8 cellular contexts compared by ENCODE assay signal in genomic region chr12:83826112-83826511, GRCh38.
DNase-seq lines count a peak whose midpoint lies in the region; ATAC-seq lines count a peak whose summit lies in the region.

No MANE protein-coding gene starts in this region.

- H3K9me3 Mint-ChIP-seq in activated CD4-positive, alpha-beta memory T cell treated with anti-CD3 and anti-CD28 coated beads, Interleukin-2, amount 10 ng/mL, durations not matched to agents 7 days and 5 days = no peaks in the 10 kb centered on the region
- peaks cover 0 to 4% (median 0%) of the 10 kb centered on the region in 8 donors for H3K9me3 Mint-ChIP-seq in CD4-positive, alpha-beta memory T cell

- H3K27ac ChIP-seq in CD4-positive, alpha-beta memory T cell (ENCODE audit: low read depth, low read length) = no peak overlapping the region

- H3K4me1 Mint-ChIP-seq in activated CD4-positive, alpha-beta memory T cell treated with anti-CD3 and anti-CD28 coated beads, Interleukin-2, amount 10 ng/mL, durations not matched to agents 7 days and 5 days = no peaks in the 10 kb centered on the region
- no peaks in the 10 kb centered on the region for H3K4me1 Mint-ChIP-seq in CD4-positive, alpha-beta memory T cell

- no peaks in the 10 kb centered on the region for H3K36me3 ChIP-seq in CD4-positive, alpha-beta memory T cell (ENCODE audit: insufficient read depth, low read length)

- no peaks in the 10 kb centered on the region for H3K27me3 Mint-ChIP-seq in activated CD4-positive, alpha-beta memory T cell treated with anti-CD3 and anti-CD28 coated beads, Interleukin-2, amount 10 ng/mL, durations not matched to agents 7 days and 5 days
- no peaks in the 10 kb centered on the region for H3K27me3 Mint-ChIP-seq in CD4-positive, alpha-beta memory T cell

- no peaks in the 10 kb centered on the region for H3K4me1 ChIP-seq in CD4-positive, alpha-beta memory T cell (ENCODE audit: insufficient read depth, low read length)

- no peaks in the 10 kb centered on the region for H3K9me3 ChIP-seq in CD4-positive, alpha-beta memory T cell (ENCODE audit: control insufficient read depth in 1 of 2, low read length in 2 of 2)

- CTCF ChIA-PET in activated CD4-positive, alpha-beta memory T cell treated with anti-CD3 and anti-CD28 coated beads, Interleukin-2, amount 10 ng/mL, durations not matched to agents 7 days and 5 days (lab: Charles Lee) = interaction anchor here (1.4 to 1.5 kb wide), 2 partner anchors 10 to 1140 kb away, joined by 4 to 5 read pairs; no protein-coding TSS in a partner anchor
- CTCF ChIA-PET in CD4-positive, alpha-beta memory T cell (lab: Charles Lee; ENCODE audit: partially characterized antibody) = no interaction called here

- no peak overlapping the region for H3K4me3 ChIP-seq in CD4-positive, alpha-beta memory T cell (ENCODE audit: low read length in 2 of 2)

- ATAC-seq in GM21390 (IDR thresholded peaks at IDR 0.05; ENCODE audit: unreplicated experiment) = peak; percentile 64
- peak; percentile 82 for ATAC-seq in HG03565 (IDR thresholded peaks at IDR 0.05; ENCODE audit: unreplicated experiment)

- H3K36me3 Mint-ChIP-seq in activated CD4-positive, alpha-beta memory T cell treated with anti-CD3 and anti-CD28 coated beads, Interleukin-2, amount 10 ng/mL, durations not matched to agents 7 days and 5 days (ENCODE audit: low read depth) = no peaks in the 10 kb centered on the region
- H3K36me3 Mint-ChIP-seq in CD4-positive, alpha-beta memory T cell = no peaks in the 10 kb centered on the region

- no peak overlapping the region for H3K27ac Mint-ChIP-seq in activated CD4-positive, alpha-beta memory T cell treated with anti-CD3 and anti-CD28 coated beads, Interleukin-2, amount 10 ng/mL, durations not matched to agents 7 days and 5 days
- no peak overlapping the region for H3K27ac Mint-ChIP-seq in CD4-positive, alpha-beta memory T cell

- no peaks in the 10 kb centered on the region for H3K27me3 ChIP-seq in CD4-positive, alpha-beta memory T cell (ENCODE audit: insufficient read depth, low read length)

- intact Hi-C loops in CD4-positive, alpha-beta memory T cell (cut with micrococcal nuclease) = no loop called here

- POLR2A ChIA-PET in activated CD4-positive, alpha-beta memory T cell treated with anti-CD3 and anti-CD28 coated beads, Interleukin-2, amount 10 ng/mL, durations not matched to agents 7 days and 5 days (lab: Charles Lee) = no interaction called here
- POLR2A ChIA-PET in CD4-positive, alpha-beta memory T cell (lab: Charles Lee; ENCODE audit: partially characterized antibody) = no interaction called here

- DNase-seq in activated CD4-positive, alpha-beta T cell treated with anti-CD3 and anti-CD28 coated beads for 24 hours (ENCODE audit: low read depth in 2 of 2) = peak; percentile 6 to 8
- DNase-seq in activated CD4-positive, alpha-beta T cell treated with anti-CD3 and anti-CD28 coated beads for 1 hour = no peak
- DNase-seq in activated CD4-positive, alpha-beta memory T cell treated with anti-CD3 and anti-CD28 coated beads, Interleukin-2, amount 10 ng/mL, durations not matched to agents 7 days and 5 days = peak; percentile 31
- DNase-seq in iris pigment epithelial cell (ENCODE audit: low read depth) (peak; percentile 61), NOMO-1 (lab: John Stamatoyannopoulos, UW; ENCODE audit: unreplicated experiment in 2 of 2) (no peak)
- no peak for DNase-seq in CD4-positive, alpha-beta memory T cell

- H3K4me3 Mint-ChIP-seq in activated CD4-positive, alpha-beta memory T cell treated with anti-CD3 and anti-CD28 coated beads, Interleukin-2, amount 10 ng/mL, durations not matched to agents 7 days and 5 days = no peak overlapping the region
- no peak overlapping the region for H3K4me3 Mint-ChIP-seq in CD4-positive, alpha-beta memory T cell

Comparison
In these comparisons a context has a peak if more than half of its experiments do, and no peak if none do; other contexts are left out.
1. DNase-seq: peak in activated CD4-positive, alpha-beta T cell treated with anti-CD3 and anti-CD28 coated beads for 24 hours (2 of 2), activated CD4-positive, alpha-beta memory T cell treated with anti-CD3 and anti-CD28 coated beads, Interleukin-2, amount 10 ng/mL, durations not matched to agents 7 days and 5 days (single experiment) and iris pigment epithelial cell (single experiment); none in activated CD4-positive, alpha-beta T cell treated with anti-CD3 and anti-CD28 coated beads for 1 hour (single experiment), CD4-positive, alpha-beta memory T cell (0 of 5) and NOMO-1 (0 of 2).